In the genomic region with DNA sequence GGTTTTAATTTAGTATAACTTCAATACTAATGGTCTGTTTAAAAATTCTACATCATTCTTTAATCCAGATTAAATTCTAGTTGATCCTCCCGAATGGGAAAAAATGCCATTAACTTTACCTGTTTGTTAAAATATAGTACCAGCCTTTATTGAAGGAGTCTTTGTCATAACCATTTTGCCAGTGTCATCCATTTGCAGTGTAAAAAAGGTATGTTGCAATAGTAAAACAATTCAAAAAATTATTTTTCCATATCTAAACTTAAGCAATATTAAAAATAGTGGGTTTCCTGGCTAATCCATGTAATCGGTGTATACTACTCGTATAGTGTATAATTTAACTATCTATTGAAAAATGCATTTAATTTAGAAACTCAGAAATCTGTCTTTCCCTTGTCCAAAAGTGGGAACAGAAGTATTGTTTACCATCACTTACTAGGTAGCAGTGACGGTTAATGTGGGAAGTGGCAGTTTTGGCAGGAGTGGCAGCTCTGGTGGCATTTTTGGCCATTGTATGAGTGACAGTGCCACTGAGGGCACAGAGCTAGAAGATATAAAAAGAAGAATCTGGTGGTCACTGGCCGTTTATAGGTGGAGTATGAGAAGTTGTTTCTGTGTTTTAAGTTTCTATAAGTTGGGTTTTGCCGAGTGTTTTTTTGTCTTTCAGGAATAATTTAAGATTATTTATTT, we compare ENCODE assay signal across 1 cellular context.
TF ChIP-seq lines count a peak whose summit lies in the region.

No MANE protein-coding gene starts in this region.

TF ChIP-seq in GM12878, 131 proteins besides CTCF, POLR2A, EP300 and RAD21:
- TF ChIP-seq CEBPB (IDR thresholded peaks at IDR 0.05; ENCODE audit: borderline replicate concordance in 1 of 2, low read depth in 2 of 2, low read length in 2 of 2) (no peak), EZH2 (IDR thresholded peaks at IDR 0.05; ENCODE audit: borderline replicate concordance, control insufficient read depth, low read depth, low read length) (no peak)
- TF ChIP-seq, protein P1, sequence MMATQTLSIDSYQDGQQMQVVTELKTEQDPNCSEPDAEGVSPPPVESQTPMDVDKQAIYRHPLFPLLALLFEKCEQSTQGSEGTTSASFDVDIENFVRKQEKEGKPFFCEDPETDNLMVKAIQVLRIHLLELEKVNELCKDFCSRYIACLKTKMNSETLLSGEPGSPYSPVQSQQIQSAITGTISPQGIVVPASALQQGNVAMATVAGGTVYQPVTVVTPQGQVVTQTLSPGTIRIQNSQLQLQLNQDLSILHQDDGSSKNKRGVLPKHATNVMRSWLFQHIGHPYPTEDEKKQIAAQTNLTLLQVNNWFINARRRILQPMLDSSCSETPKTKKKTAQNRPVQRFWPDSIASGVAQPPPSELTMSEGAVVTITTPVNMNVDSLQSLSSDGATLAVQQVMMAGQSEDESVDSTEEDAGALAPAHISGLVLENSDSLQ (IDR thresholded peaks at IDR 0.05) = peak; percentile 54; the same call in 1 of the 2 replicates
